8 cellular contexts compared by ENCODE assay signal in genomic region chr5:123089971-123090640, GRCh38. TPM values are rescaled to one million over a fixed set of nuclear protein-coding genes. Genes with fewer than 3 reads are reported as not detected.
A peak's percentile ranks its signal among the peaks of the same experiment; 100 is the strongest.
DNase-seq lines count a peak whose midpoint lies in the region; ATAC-seq, FAIRE-seq and TF ChIP-seq lines count a peak whose summit lies in the region.

No MANE protein-coding gene starts in this region.

- no peak for TF ChIP-seq POLR2A in transverse colon (IDR thresholded peaks at IDR 0.05)
- TF ChIP-seq POLR2A in GM12892 (IDR thresholded peaks at IDR 0.05; ENCODE audit: low read depth, low read length): no peak

- no peak for TF ChIP-seq CTCF in transverse colon (IDR thresholded peaks at IDR 0.05)
- no peak for TF ChIP-seq CTCF in kidney (IDR thresholded peaks at IDR 0.05; ENCODE audit: borderline replicate concordance, extremely low read depth, insufficient read depth)

- H3K4me1 ChIP-seq in transverse colon: peaks cover 0 to 37% (median 25%) of the 10 kb centered on the region in 4 donors
- peaks cover 0 to 18% of the 10 kb centered on the region in 2 donors for H3K4me1 ChIP-seq in kidney (ENCODE audit: control insufficient read depth in 1 of 2, insufficient read depth in 1 of 2, low read depth in 1 of 2, low read length in 2 of 2)

- peak; percentile 49 for ATAC-seq in HG02759 (IDR thresholded peaks at IDR 0.05; ENCODE audit: unreplicated experiment)
- ATAC-seq in HG03460 (IDR thresholded peaks at IDR 0.05; ENCODE audit: unreplicated experiment): no peak

- intact Hi-C loops in transverse colon (cut with DNase I; ENCODE audit: low total_unique reads): loop anchor here (5.0 to 10.0 kb wide), 2 partner anchors 53 to 65 kb away; partner anchors contain the start of gene PPIC
- intact Hi-C loops in kidney (cut with DNase I): no loop called here

- H3K27ac ChIP-seq in transverse colon: peak overlapping the region; percentile 59 to 77 (median 68)
- no peak overlapping the region for H3K27ac ChIP-seq in kidney (ENCODE audit: low read depth in 2 of 2, low read length in 2 of 2)

- no peaks in the 10 kb centered on the region for H3K36me3 ChIP-seq in transverse colon
- H3K36me3 ChIP-seq in kidney (ENCODE audit: control insufficient read depth in 1 of 2, insufficient read depth in 2 of 2, low read length in 2 of 2): no peaks in the 10 kb centered on the region

- FAIRE-seq in GM12892 (lab: Jason Lieb, UNC) (no peak), kidney (lab: Jason Lieb, UNC) (no peak)

- 2% methylated on average over 64 of the region's 83 CpGs; no CpG with 5 or more reads in 1 of the 2 donors for WGBS in transverse colon (ENCODE audit: low coverage in 1 of 2), 2 donors

- TF ChIP-seq EP300 in transverse colon (IDR thresholded peaks at IDR 0.05; ENCODE audit: low read depth): no peak

- in situ Hi-C loops in transverse colon (cut with MboI; ENCODE audit: low pct_ligation_motif_present in 1 of 4, low pct_unique_long_range_greater_than_20kb in 1 of 4, low sequenced_read_pairs in 3 of 4): no loop called here

- no peaks in the 10 kb centered on the region for H3K9me3 ChIP-seq in transverse colon
- H3K9me3 ChIP-seq in kidney (ENCODE audit: control insufficient read depth in 1 of 2, low read length in 2 of 2): no peaks in the 10 kb centered on the region

- H3K9ac ChIP-seq in kidney (ENCODE audit: low read length in 2 of 2): no peak overlapping the region

- H3K4me3 ChIP-seq in transverse colon: peak overlapping the region; percentile 46 to 72 (median 56)
- peak overlapping the region in 1 of 2 donors; percentile 66 for H3K4me3 ChIP-seq in kidney (ENCODE audit: low read length in 2 of 2)

- H3K27me3 ChIP-seq in transverse colon: peaks cover 99% of the 10 kb centered on the region

- DNase-seq in COLO668 (lab: John Stamatoyannopoulos, UW; ENCODE audit: unreplicated experiment) (peak; percentile 52), astrocyte of the hippocampus (ENCODE audit: low read depth, low spot score) (peak; percentile 64), kidney tubule cell (ENCODE audit: low spot score) (peak; percentile 49), transverse colon (no peak), GM12892 (ENCODE audit: insufficient read length) (no peak), kidney (no peak)

RNA-seq across cellular contexts. Expression of gene PRDM6, which starts 1.1 kb away (rescaled TPM):
- total RNA-seq in transverse colon (1 to 10 TPM; 1.2 to 4.0 (median 2.0) TPM), kidney (1.4 TPM)
- polyA plus RNA-seq in GM12892 (2012; ENCODE audit: missing spikeins): not detected
- 1.5 TPM for polyA plus RNA-seq in kidney (ENCODE audit: insufficient read depth, low read depth, low replicate concordance)

RNA-seq across cellular contexts. Expression of gene PPIC, which starts 53.6 kb away (rescaled TPM):
- 10 to 100 TPM; 10.1 to 58.0 (median 38.8) TPM for total RNA-seq in transverse colon
- polyA plus RNA-seq in GM12892 (2012; ENCODE audit: missing spikeins): not detected
- 46.1 TPM for total RNA-seq in kidney
- 49.5 TPM for polyA plus RNA-seq in kidney (ENCODE audit: insufficient read depth, low read depth, low replicate concordance)

Comparison
In these comparisons a context has a peak if more than half of its experiments do, and no peak if none do; other contexts are left out.
1. DNase-seq: peak in COLO668 (single experiment), astrocyte of the hippocampus (single experiment) and kidney tubule cell (single experiment); none in transverse colon (single experiment), GM12892 (single experiment) and kidney (single experiment).
2. H3K27ac ChIP-seq: peak in transverse colon (4 of 4); none in kidney (0 of 2).